ENCODE assay signal across 8 cellular contexts in the genomic region with DNA sequence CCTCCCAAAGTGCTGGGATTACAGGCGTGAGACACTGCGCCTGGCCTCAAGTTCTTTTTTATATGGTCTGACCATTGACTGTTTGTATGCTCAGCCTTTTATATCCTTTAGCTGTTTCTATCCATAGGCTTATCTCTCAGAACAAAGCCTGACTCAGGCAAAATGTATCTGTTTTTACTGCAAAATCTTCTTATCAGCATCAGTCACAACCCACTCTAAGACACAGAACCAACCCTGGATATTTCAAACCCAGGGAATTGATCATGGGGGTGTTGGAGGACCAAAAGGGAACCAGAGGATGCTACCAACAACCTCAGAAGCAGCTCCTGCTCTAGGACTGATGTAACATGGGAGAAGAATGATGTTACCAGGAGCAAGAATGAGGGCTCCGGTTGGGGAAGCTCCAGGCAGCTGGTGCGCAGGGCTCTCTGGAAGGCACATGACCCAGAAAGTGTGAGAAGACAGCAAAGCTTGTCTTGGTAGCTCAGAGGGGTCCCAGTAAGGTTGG.
"Had no signal": no experiment of that assay in that cellular context is flagged by ENCODE, and none has a peak within 500 bp of the region (broad histone marks: within the 10 kb centered on the region; RNA-seq: fewer than 3 reads in every experiment).

No MANE protein-coding gene starts in this region.

- H2AFZ ChIP-seq: GM23248 had no signal

- H3K4me1 ChIP-seq: HAP-1 had no signal

- H3K27ac ChIP-seq: GM23248 had no signal

- H3K9ac ChIP-seq: GM23248 had no signal

- DNase-seq: GM23248, GOT3, H7, HFFc6, IMR-90 had no signal

- ATAC-seq: HCT116 had no signal

- FAIRE-seq: HTR-8/SVneo had no signal

- H3K9me3 ChIP-seq: HAP-1 had no signal

- H3K36me3 ChIP-seq: HAP-1 had no signal

- H3K4me3 ChIP-seq: GM23248, HAP-1 had no signal
